ENCODE assay signal across 8 cellular contexts in the genomic region with DNA sequence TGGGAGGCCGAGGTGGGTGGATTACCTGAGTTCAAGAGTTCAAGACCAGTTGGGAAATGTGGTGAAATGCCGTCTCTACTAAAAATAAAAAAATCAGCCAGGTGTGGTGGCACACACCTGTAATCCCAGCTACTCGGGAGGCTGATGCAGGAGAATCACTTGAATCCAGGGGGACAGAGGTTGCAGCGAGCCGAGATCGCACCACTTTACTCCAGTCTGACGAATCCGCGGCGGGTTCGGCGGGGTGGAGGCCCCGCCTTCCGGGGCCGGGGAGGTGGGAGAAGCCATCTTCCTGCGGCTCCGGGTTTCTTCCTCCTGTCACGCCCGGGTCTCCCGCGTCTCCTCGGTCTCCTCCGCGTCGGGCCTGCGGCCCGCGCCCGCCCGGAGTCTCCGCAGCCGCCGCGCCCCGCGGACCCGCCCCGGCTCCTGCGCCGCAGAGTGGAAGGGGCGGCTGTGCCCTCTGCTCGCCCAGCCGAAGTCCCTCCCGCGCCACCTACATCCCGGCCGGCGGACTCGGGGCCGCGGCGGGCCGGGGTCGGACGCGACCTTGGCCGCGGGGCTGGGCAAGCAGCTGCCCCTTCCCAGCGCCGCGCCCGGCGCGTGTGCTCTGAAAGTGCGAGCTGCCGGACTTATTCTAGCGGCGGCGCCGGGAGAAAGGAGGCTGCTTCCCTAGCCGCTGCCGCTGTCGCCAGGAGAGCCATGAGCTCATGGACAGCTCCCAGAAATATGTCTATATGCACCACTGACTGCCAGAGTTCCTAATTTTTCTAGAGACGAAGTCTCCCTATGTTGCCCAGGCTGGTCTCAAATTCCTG.
DNase-seq lines count a peak whose midpoint lies in the region; ATAC-seq and TF ChIP-seq lines count a peak whose summit lies in the region.
"Not testable (repeated sequence)": the region's sequence is repeated elsewhere in the genome, so short reads cannot be mapped to it uniquely, and the experiment has no call there.

No MANE protein-coding gene starts in this region.

- not testable (repeated sequence) for H3K4me1 ChIP-seq in A673 (ENCODE audit: insufficient read depth, low read length, poor library complexity, severe bottlenecking); GM23248 (ENCODE audit: insufficient read depth); RWPE2 (ENCODE audit: insufficient read depth, poor library complexity, severe bottlenecking); mammary epithelial cell (ENCODE audit: insufficient read depth, low read length); heart left ventricle

- peak overlapping the region; percentile 52 for H3K9ac ChIP-seq in GM23248
- not testable (repeated sequence) for H3K9ac ChIP-seq in mammary epithelial cell (ENCODE audit: insufficient read depth, low read length)

- not testable (repeated sequence) for DNase-seq in A673 (ENCODE audit: low spot score); RWPE2 (ENCODE audit: low spot score); natural killer cell
- DNase-seq in GM23248 (peak; percentile 56), activated T-cell treated with anti-CD3 and anti-CD28 coated beads for 4 hours (peak; percentile 30), mammary epithelial cell (peak; percentile 3), heart left ventricle (peak in 3 of 5 donors; percentile 22 to 40 (median 38))
- DNase-seq in stimulated activated CD4-positive, alpha-beta T cell treated with anti-CD3 and anti-CD28 coated beads, Interleukin-4, amount 100 ng/mL, for 4 hours = peak; percentile 28 to 38

- H3K9me3 ChIP-seq in A673 (ENCODE audit: low read depth, low read length, poor library complexity, severe bottlenecking); GM23248 (ENCODE audit: low read depth); RWPE2 (ENCODE audit: severe bottlenecking); mammary epithelial cell (replicated peaks; ENCODE audit: insufficient read depth, low read length); heart left ventricle: not testable (repeated sequence)

- H3K27me3 Mint-ChIP-seq in natural killer cell (ENCODE audit: low read depth in 2 of 2) = not testable (repeated sequence)

- POLR2A ChIA-PET in A673 (lab: Charles Lee; ENCODE audit: low non-redundant PET) = not testable (repeated sequence)

- H3F3A ChIP-seq in GM23248 (ENCODE audit: insufficient read depth) = not testable (repeated sequence)

- TF ChIP-seq CTCF in A673 (conservative IDR thresholded peaks at IDR 0.05; ENCODE audit: low read depth, low read length); RWPE2 (IDR thresholded peaks at IDR 0.05; ENCODE audit: poor library complexity, severe bottlenecking); mammary epithelial cell (conservative IDR thresholded peaks at IDR 0.05 in 1 of 2, IDR thresholded peaks at IDR 0.05 in 1 of 2; ENCODE audit: extremely low read depth in 1 of 2, insufficient read depth in 1 of 2, low read depth in 1 of 2, low read length in 2 of 2); heart left ventricle (IDR thresholded peaks at IDR 0.05); natural killer cell (IDR thresholded peaks at IDR 0.05): not testable (repeated sequence)

- not testable (repeated sequence) for BruUV-seq in A673 (replicated peaks; lab: Mats Ljungman, UMichigan); mammary epithelial cell (replicated peaks; lab: Mats Ljungman, UMichigan)

- not testable (repeated sequence) for H3K36me3 Mint-ChIP-seq in natural killer cell

- not testable (repeated sequence) for H3K9me3 Mint-ChIP-seq in natural killer cell

- peak overlapping the region; percentile 69 for H3K4me3 Mint-ChIP-seq in natural killer cell

- peak overlapping the region in 1 of 2 donors; percentile 35 for H3K27ac Mint-ChIP-seq in natural killer cell

- dilution Hi-C loops in mammary epithelial cell (cut with HindIII; ENCODE audit: low sequenced_read_pairs) = not testable (repeated sequence)

- in situ Hi-C loops in GM23248 (cut with MboI); mammary epithelial cell (cut with MboI; ENCODE audit: low sequenced_read_pairs in 2 of 2): not testable (repeated sequence)

- not testable (repeated sequence) for H3K4me1 Mint-ChIP-seq in natural killer cell

- H3K27me3 ChIP-seq in A673 (replicated peaks; ENCODE audit: insufficient read depth, low read depth, low read length, poor library complexity); GM23248 (replicated peaks; ENCODE audit: insufficient read depth); RWPE2 (ENCODE audit: insufficient read depth, poor library complexity, severe bottlenecking); mammary epithelial cell (ENCODE audit: insufficient read depth, low read length); heart left ventricle: not testable (repeated sequence)

- H3K36me3 ChIP-seq in A673 (ENCODE audit: insufficient read depth, low read length, poor library complexity, severe bottlenecking); GM23248 (ENCODE audit: low read depth); RWPE2 (ENCODE audit: low read depth); mammary epithelial cell (ENCODE audit: insufficient read depth, low read length): not testable (repeated sequence)
- peaks cover 0 to 18% (median 5%) of the 10 kb centered on the region in 9 donors for H3K36me3 ChIP-seq in heart left ventricle

- H2AFZ ChIP-seq in GM23248 = peak overlapping the region; percentile 75
- not testable (repeated sequence) for H2AFZ ChIP-seq in mammary epithelial cell (ENCODE audit: low read depth, low read length)

- H3K4me2 ChIP-seq in GM23248 (ENCODE audit: unreplicated experiment) (peak overlapping the region; percentile 68), mammary epithelial cell (ENCODE audit: insufficient read depth, low read depth, low read length) (peak overlapping the region; percentile 23)

- 5 to 6% methylated on average over 16 of the region's 74 CpGs for WGBS in GM23248 (ENCODE audit: low coverage in 1 of 2, low lambda C conversion rate in 2 of 2, missing lambda C conversion rate in 2 of 2), 2 experiments
- 50% methylated on average over 2 of the region's 74 CpGs for WGBS in mammary epithelial cell (ENCODE audit: low coverage, missing lambda C conversion rate)
- WGBS in heart left ventricle, 4 donors = 5 to 29% (median 8%) methylated on average over 4 to 30 of the region's 74 CpGs

- peak overlapping the region; percentile 37 for H3K4me3 ChIP-seq in A673 (ENCODE audit: low read depth, low read length, poor library complexity, severe bottlenecking)
- H3K4me3 ChIP-seq in GM23248 = peak overlapping the region; percentile 64
- H3K4me3 ChIP-seq in RWPE2 (ENCODE audit: severe bottlenecking) = peak overlapping the region; percentile 30
- not testable (repeated sequence) for H3K4me3 ChIP-seq in mammary epithelial cell (replicated peaks in 1 of 3; ENCODE audit: insufficient read depth in 1 of 3, low read depth in 2 of 3, low read length in 3 of 3)
- peak overlapping the region in 10 of 12 donors; percentile 34 to 58 (median 48) for H3K4me3 ChIP-seq in heart left ventricle

- intact Hi-C loops in A673 (cut with micrococcal nuclease; ENCODE audit: unreplicated experiment); mammary epithelial cell (cut with micrococcal nuclease); heart left ventricle (cut with DNase I); natural killer cell (cut with micrococcal nuclease): not testable (repeated sequence)

- not testable (repeated sequence) for TF ChIP-seq POLR2A in heart left ventricle (IDR thresholded peaks at IDR 0.05)

- CTCF ChIA-PET in A673 (lab: Charles Lee); mammary epithelial cell (lab: Charles Lee; ENCODE audit: low non-redundant PET): not testable (repeated sequence)

- not testable (repeated sequence) for H3K27ac ChIP-seq in A673 (ENCODE audit: low read depth, low read length, poor library complexity, severe bottlenecking); GM23248; RWPE2 (ENCODE audit: poor library complexity, severe bottlenecking); mammary epithelial cell (ENCODE audit: insufficient read depth, low read depth, low read length)
- H3K27ac ChIP-seq in heart left ventricle = peak overlapping the region in 3 of 12 donors; percentile 17 to 54 (median 19)

- H4K20me1 ChIP-seq in GM23248 (ENCODE audit: insufficient read depth); mammary epithelial cell (ENCODE audit: insufficient read depth, low read length): not testable (repeated sequence)

- ATAC-seq in RWPE2 (ENCODE audit: low read depth) (peak; percentile 81), heart left ventricle (peak; percentile 39 to 85 (median 72)), natural killer cell (peak; percentile 64 to 89 (median 78))

- not testable (repeated sequence) for H3K9me2 ChIP-seq in GM23248 (ENCODE audit: insufficient read depth)

- not testable (repeated sequence) for H3K79me2 ChIP-seq in GM23248 (ENCODE audit: insufficient read depth); mammary epithelial cell (ENCODE audit: insufficient read depth, low read length)
